ENCODE assay signal across 8 cellular contexts in genomic region chr5:115460476-115460875, GRCh38.
DNase-seq lines count a peak whose midpoint lies in the region; ATAC-seq, FAIRE-seq and TF ChIP-seq lines count a peak whose summit lies in the region.

No MANE protein-coding gene starts in this region.

- H3K36me3 ChIP-seq in BJ (ENCODE audit: control insufficient read depth, insufficient read depth, low read length) (no peaks in the 10 kb centered on the region), GM12878 (ENCODE audit: control insufficient read depth in 2 of 2, insufficient read depth in 2 of 2, low read length in 1 of 2) (no peaks in the 10 kb centered on the region)

- no peak overlapping the region for H3K9ac ChIP-seq in GM12878 (ENCODE audit: control insufficient read depth, insufficient read depth, low read length)

- no peaks in the 10 kb centered on the region for H4K20me1 ChIP-seq in GM12878 (ENCODE audit: control insufficient read depth, insufficient read depth)

- no peak overlapping the region for H2AFZ ChIP-seq in GM12878 (ENCODE audit: control insufficient read depth, low read depth, low read length)

- no peak for TF ChIP-seq RAD21 in GM12878 (IDR thresholded peaks at IDR 0.05; ENCODE audit: insufficient read depth, low read depth, low read length)

- H3K27ac ChIP-seq in GM12878 (ENCODE audit: control insufficient read depth, insufficient read depth): no peak overlapping the region

- CTCF ChIA-PET in BJ (lab: Yijun Ruan, JAX) (interaction anchor here (1.3 kb wide), 1 partner anchor 47 kb away, joined by 4 read pairs; no protein-coding TSS in a partner anchor), GM12878 (lab: Yijun Ruan, JAX) (interaction anchor here (0.9 to 1.5 kb wide), 2 partner anchors 8 to 48 kb away, joined by 3 read pairs; no protein-coding TSS in a partner anchor)

- no TSS peak for BruUV-seq in GM12878 (replicated peaks; lab: Mats Ljungman, UMichigan)

- no peaks in the 10 kb centered on the region for H3K9me3 ChIP-seq in GM12878 (replicated peaks; ENCODE audit: control insufficient read depth, insufficient read depth, low read length)

- H3K27me3 Mint-ChIP-seq in naive thymus-derived CD8-positive, alpha-beta T cell: peaks cover 10 to 29% (median 19%) of the 10 kb centered on the region in 5 donors

- H3K4me3 Mint-ChIP-seq in naive thymus-derived CD8-positive, alpha-beta T cell: no peak overlapping the region

- intact Hi-C loops in GM12878 (cut with micrococcal nuclease; ENCODE audit: unreplicated experiment): no loop called here

- H3K27ac Mint-ChIP-seq in naive thymus-derived CD8-positive, alpha-beta T cell: no peak overlapping the region

- H3K9me3 Mint-ChIP-seq in naive thymus-derived CD8-positive, alpha-beta T cell: no peaks in the 10 kb centered on the region

- H3K4me2 ChIP-seq in GM12878 (ENCODE audit: control insufficient read depth, insufficient read depth): no peak overlapping the region; the same call in 1 of the 2 replicates

- H3K4me3 ChIP-seq in BJ (ENCODE audit: low read depth, low read length) (no peak overlapping the region), GM12878 (no peak overlapping the region), skeletal muscle cell (ENCODE audit: low read depth, low read length) (no peak overlapping the region)

- H3K79me2 ChIP-seq in GM12878 (ENCODE audit: control insufficient read depth, insufficient read depth, low read length): no peaks in the 10 kb centered on the region

- no peak for FAIRE-seq in GM12878 (lab: Jason Lieb, UNC)

- WGBS in GM12878 (ENCODE audit: insufficient coverage, insufficient replicate concordance, low lambda C conversion rate, missing lambda C conversion rate): 3% methylated on average over 2 of the region's 2 CpGs

- peaks cover 3% of the 10 kb centered on the region; the same call in 1 of the 2 replicates for H3K4me1 ChIP-seq in GM12878 (ENCODE audit: control insufficient read depth, insufficient read depth, low read length)

- H3K27me3 ChIP-seq in BJ (ENCODE audit: control insufficient read depth, insufficient read depth, low read length): no peaks in the 10 kb centered on the region
- no peaks in the 10 kb centered on the region for H3K27me3 ChIP-seq in GM12878 (replicated peaks in 1 of 2; ENCODE audit: control insufficient read depth in 2 of 2, insufficient read depth in 2 of 2, low read length in 1 of 2)

- TF ChIP-seq CTCF in BJ (IDR thresholded peaks at IDR 0.05; ENCODE audit: insufficient read depth, low read depth, low read length) (no peak), GM12878 (IDR thresholded peaks at IDR 0.05 in 2 of 3, conservative IDR thresholded peaks at IDR 0.05 in 1 of 3; ENCODE audit: control insufficient read depth in 2 of 3, extremely low read depth in 1 of 3, insufficient read depth in 1 of 3, low read depth in 3 of 3, low read length in 3 of 3) (no peak)

- POLR2A ChIA-PET in BJ (lab: Charles Lee): interaction anchor here (0.6 kb wide), 1 partner anchor 1884 kb away, joined by 4 read pairs; no protein-coding TSS in a partner anchor
- POLR2A ChIA-PET in GM12878 (lab: Charles Lee): interaction anchor here (0.9 to 1.5 kb wide), 2 partner anchors 9 to 25 kb away, joined by 3 to 5 read pairs; no protein-coding TSS in a partner anchor
- POLR2A ChIA-PET in naive thymus-derived CD8-positive, alpha-beta T cell (lab: Charles Lee): no interaction called here

- RAD21 ChIA-PET in GM12878 (lab: Charles Lee; ENCODE audit: unreplicated experiment): interaction anchor here (0.9 to 2.0 kb wide), 5 partner anchors 8 to 115 kb away, joined by 3 to 6 read pairs (median 3); no protein-coding TSS in a partner anchor

- TF ChIP-seq POLR2A in GM12878 (IDR thresholded peaks at IDR 0.05; ENCODE audit: low read depth, low read length): no peak

- no peaks in the 10 kb centered on the region for H3K4me1 Mint-ChIP-seq in naive thymus-derived CD8-positive, alpha-beta T cell

- in situ Hi-C loops in GM12878 (cut with MboI): no loop called here

- TF ChIP-seq EP300 in GM12878 (IDR thresholded peaks at IDR 0.05; ENCODE audit: borderline replicate concordance in 1 of 2, control insufficient read depth in 1 of 2, low read depth in 2 of 2, low read length in 2 of 2): peak in 1 of 2 experiments; percentile 62; a peak in 2 of 4 replicates

- peak; percentile 67 for DNase-seq in BJ (ENCODE audit: low read depth)
- peak; percentile 40 for DNase-seq in GM12878 (ENCODE audit: low read depth, low spot score)
- peak; percentile 68 for DNase-seq in skeletal muscle cell (ENCODE audit: low read depth)
- DNase-seq in naive thymus-derived CD8-positive, alpha-beta T cell: no peak
- no peak for DNase-seq in NCI-H526 treated with DMSO at 0.1 percent for 48 hours (lab: John Stamatoyannopoulos, UW)

- SMC1A ChIA-PET in GM12878 (lab: Charles Lee; ENCODE audit: uncharacterized antibody, unreplicated experiment): interaction anchor here (0.7 to 2.0 kb wide), 9 partner anchors 10 to 108 kb away, joined by 3 to 8 read pairs (median 5); no protein-coding TSS in a partner anchor

- peak; percentile 57 for ATAC-seq in GM19043 (IDR thresholded peaks at IDR 0.05; ENCODE audit: low read depth, unreplicated experiment)
- peak; percentile 57 for ATAC-seq in HG03460 (IDR thresholded peaks at IDR 0.05; ENCODE audit: unreplicated experiment)
- peak; percentile 74 for ATAC-seq in GM12878
- no peak for ATAC-seq in HG03457 (IDR thresholded peaks at IDR 0.05; ENCODE audit: unreplicated experiment)
- no peak for ATAC-seq in naive thymus-derived CD8-positive, alpha-beta T cell

- no peaks in the 10 kb centered on the region for H3K36me3 Mint-ChIP-seq in naive thymus-derived CD8-positive, alpha-beta T cell

TF ChIP-seq in GM12878, 131 proteins besides CTCF, POLR2A, EP300 and RAD21 (continues in another document):
- no peak for TF ChIP-seq TCF7 (IDR thresholded peaks at IDR 0.05; ENCODE audit: borderline replicate concordance)
- peak; percentile 47; the same call in 1 of the 2 replicates for TF ChIP-seq BACH1 (IDR thresholded peaks at IDR 0.05; ENCODE audit: borderline replicate concordance)
- peak; percentile 85 for TF ChIP-seq NFIC (IDR thresholded peaks at IDR 0.05; ENCODE audit: low read depth, low read length)
- no peak for TF ChIP-seq YY1 (IDR thresholded peaks at IDR 0.05; ENCODE audit: low read depth, low read length)
- TF ChIP-seq IKZF1 (conservative IDR thresholded peaks at IDR 0.05): peak; percentile 41; the same call in 1 of the 2 replicates
- TF ChIP-seq, protein P1, sequence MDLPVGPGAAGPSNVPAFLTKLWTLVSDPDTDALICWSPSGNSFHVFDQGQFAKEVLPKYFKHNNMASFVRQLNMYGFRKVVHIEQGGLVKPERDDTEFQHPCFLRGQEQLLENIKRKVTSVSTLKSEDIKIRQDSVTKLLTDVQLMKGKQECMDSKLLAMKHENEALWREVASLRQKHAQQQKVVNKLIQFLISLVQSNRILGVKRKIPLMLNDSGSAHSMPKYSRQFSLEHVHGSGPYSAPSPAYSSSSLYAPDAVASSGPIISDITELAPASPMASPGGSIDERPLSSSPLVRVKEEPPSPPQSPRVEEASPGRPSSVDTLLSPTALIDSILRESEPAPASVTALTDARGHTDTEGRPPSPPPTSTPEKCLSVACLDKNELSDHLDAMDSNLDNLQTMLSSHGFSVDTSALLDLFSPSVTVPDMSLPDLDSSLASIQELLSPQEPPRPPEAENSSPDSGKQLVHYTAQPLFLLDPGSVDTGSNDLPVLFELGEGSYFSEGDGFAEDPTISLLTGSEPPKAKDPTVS (IDR thresholded peaks at IDR 0.05; ENCODE audit: low read depth, low read length): no peak
- TF ChIP-seq CHD1 (IDR thresholded peaks at IDR 0.05; ENCODE audit: low read depth, low read length): no peak
- no peak for TF ChIP-seq ZBTB11 (CRISPR knock-in tag; IDR thresholded peaks at IDR 0.05)
- TF ChIP-seq CREM (IDR thresholded peaks at IDR 0.05; ENCODE audit: low read depth): peak; percentile 70
- peak; percentile 27; the same call in 1 of the 2 replicates for TF ChIP-seq GABPA (IDR thresholded peaks at IDR 0.05; ENCODE audit: low read depth)
- TF ChIP-seq RUNX3 (IDR thresholded peaks at IDR 0.05; ENCODE audit: low read length): peak; percentile 82
- TF ChIP-seq NR2F1 (conservative IDR thresholded peaks at IDR 0.05): peak; percentile 91
- TF ChIP-seq MEF2A (IDR thresholded peaks at IDR 0.05; ENCODE audit: insufficient read depth, low read depth, low read length): peak; percentile 69; the same call in 1 of the 2 replicates
- 0 out of 2 replicates have a peak, but pooled peaks have one; percentile 24 for TF ChIP-seq PML (IDR thresholded peaks at IDR 0.05; ENCODE audit: low read length)
- TF ChIP-seq SRF (IDR thresholded peaks at IDR 0.05; ENCODE audit: low read depth in 2 of 2, low read length in 2 of 2): peak in 1 of 2 experiments; percentile 39; a peak in 1 of 4 replicates
- TF ChIP-seq IKZF2 (IDR thresholded peaks at IDR 0.05): peak; percentile 51 to 60
- peak; percentile 97 for TF ChIP-seq JUNB (IDR thresholded peaks at IDR 0.05)
- TF ChIP-seq CBX5 (IDR thresholded peaks at IDR 0.05; ENCODE audit: low read depth): peak; percentile 68; the same call in 1 of the 2 replicates
- 0 out of 4 replicates have a peak, but pooled peaks of 1 of the 2 experiments have one; percentile 18 for TF ChIP-seq BHLHE40 (IDR thresholded peaks at IDR 0.05; ENCODE audit: borderline replicate concordance in 1 of 2, low read depth in 2 of 2, low read length in 1 of 2)

Comparison
In these comparisons a context has a peak if more than half of its experiments do, and no peak if none do; other contexts are left out.
1. DNase-seq: peak in BJ (single experiment), GM12878 (single experiment) and skeletal muscle cell (single experiment); none in naive thymus-derived CD8-positive, alpha-beta T cell (0 of 10) and NCI-H526 treated with DMSO at 0.1 percent for 48 hours (single experiment).
2. ATAC-seq: peak in GM19043 (single experiment), HG03460 (single experiment) and GM12878 (single experiment); none in HG03457 (single experiment) and naive thymus-derived CD8-positive, alpha-beta T cell (0 of 2).